Comparison of ENCODE assay signal across 17 cellular contexts in genomic region chr4:6596948-6597347, GRCh38. TPM values are rescaled to one million over a fixed set of nuclear protein-coding genes. Genes with fewer than 3 reads are reported as not detected.
DNase-seq lines count a peak whose midpoint lies in the region; ATAC-seq and TF ChIP-seq lines count a peak whose summit lies in the region.
"Had no signal": no experiment of that assay in that cellular context is flagged by ENCODE, and none has a peak within 500 bp of the region (broad histone marks: within the 10 kb centered on the region; RNA-seq: fewer than 3 reads in every experiment).

No MANE protein-coding gene starts in this region.

- H2AFZ ChIP-seq in neuronal stem cell (ENCODE audit: low read length) = no peak overlapping the region
- H2AFZ ChIP-seq: GM23338 had no signal

- no peak overlapping the region for H3K9ac ChIP-seq in neuronal stem cell (ENCODE audit: low read depth, low read length, poor library complexity)

- H3K4me1 Mint-ChIP-seq in T-helper 17 cell = no peaks in the 10 kb centered on the region
- H3K4me1 Mint-ChIP-seq: B cell; CD4-positive, alpha-beta memory T cell; GM23338 had no signal

- H3K9me3 ChIP-seq in right cardiac atrium (ENCODE audit: control insufficient read depth, low read length) (no peaks in the 10 kb centered on the region), left ventricle myocardium inferior (replicated peaks) (no peaks in the 10 kb centered on the region), T-helper 17 cell (ENCODE audit: control insufficient read depth, low read length, poor library complexity, severe bottlenecking) (no peaks in the 10 kb centered on the region), neuronal stem cell (replicated peaks in 1 of 2; ENCODE audit: control insufficient read depth in 2 of 2, insufficient read depth in 1 of 2, low read depth in 1 of 2, low read length in 2 of 2) (no peaks in the 10 kb centered on the region)

- H2BK12ac ChIP-seq in neuronal stem cell (ENCODE audit: low read length) = peak overlapping the region; percentile 58

- no peak overlapping the region for H4K8ac ChIP-seq in neuronal stem cell (ENCODE audit: low read depth, low read length)

- H3K36me3 ChIP-seq in left ventricle myocardium inferior = peaks cover 43% of the 10 kb centered on the region
- H3K36me3 ChIP-seq in neuronal stem cell (replicated peaks in 1 of 2; ENCODE audit: control insufficient read depth in 2 of 2, insufficient read depth in 2 of 2, low read length in 2 of 2) = peaks cover 0 to 3% of the 10 kb centered on the region in 2 donors

- no peaks in the 10 kb centered on the region for H3K27me3 Mint-ChIP-seq in T-helper 17 cell
- H3K27me3 Mint-ChIP-seq: B cell; CD4-positive, alpha-beta memory T cell had no signal

- H2AK5ac ChIP-seq in neuronal stem cell (ENCODE audit: low read depth, low read length) = no peak overlapping the region

- TF ChIP-seq CTCF in left ventricle myocardium inferior (IDR thresholded peaks at IDR 0.05; ENCODE audit: borderline replicate concordance) = no peak

- H4K91ac ChIP-seq in neuronal stem cell (ENCODE audit: low read depth, low read length, poor library complexity) = peak overlapping the region; percentile 64

- H3K18ac ChIP-seq in neuronal stem cell (ENCODE audit: low read length) = peak overlapping the region; percentile 28

- H2BK5ac ChIP-seq in neuronal stem cell (ENCODE audit: low read length) = no peak overlapping the region

- H2BK15ac ChIP-seq in neuronal stem cell (ENCODE audit: low read length) = no peak overlapping the region

- no peak overlapping the region for H3K4me2 ChIP-seq in neuronal stem cell (ENCODE audit: insufficient read depth, low read length, poor library complexity, severe bottlenecking)
- H3K4me2 ChIP-seq: GM23338 had no signal

- H3K27ac ChIP-seq in right cardiac atrium (ENCODE audit: low read length) = no peak overlapping the region
- no peak overlapping the region for H3K27ac ChIP-seq in left ventricle myocardium inferior (replicated peaks)
- no peak overlapping the region for H3K27ac ChIP-seq in neuronal stem cell (replicated peaks; ENCODE audit: low read length)
- H3K27ac ChIP-seq: 22Rv1 had no signal

- ATAC-seq in right cardiac atrium (no peak), T-helper 17 cell (no peak)

- peak in 2 of 3 donors; percentile 25 to 28 for DNase-seq in right cardiac atrium
- DNase-seq in left ventricle myocardium inferior = no peak
- no peak for DNase-seq in T-helper 17 cell
- no peak for DNase-seq in neuronal stem cell (ENCODE audit: low spot score)
- DNase-seq in NCI-H446 (lab: John Stamatoyannopoulos, UW) = no peak
- DNase-seq in DMS 273 treated with DMSO at 0.1 percent for 48 hours (lab: John Stamatoyannopoulos, UW) = no peak
- DNase-seq in epidermal melanocyte (ENCODE audit: insufficient read length, low spot score) = no peak
- DNase-seq: C1 segment of cervical spinal cord; Calu3; CD4-positive, alpha-beta memory T cell; COR-L47; DMS153; DND-41; H9 had no signal

- no peak overlapping the region for H3K23ac ChIP-seq in neuronal stem cell (ENCODE audit: low read depth, low read length, poor library complexity)

- no peaks in the 10 kb centered on the region for H3K4me1 ChIP-seq in right cardiac atrium (ENCODE audit: control insufficient read depth, insufficient read depth, low read length)
- no peaks in the 10 kb centered on the region for H3K4me1 ChIP-seq in left ventricle myocardium inferior
- H3K4me1 ChIP-seq in neuronal stem cell (ENCODE audit: control insufficient read depth in 2 of 2, insufficient read depth in 1 of 2, low read depth in 1 of 2, low read length in 2 of 2) = no peaks in the 10 kb centered on the region

- H3K4me3 ChIP-seq in right cardiac atrium (ENCODE audit: low read length) (no peak overlapping the region), left ventricle myocardium inferior (no peak overlapping the region), neuronal stem cell (ENCODE audit: low read length in 2 of 2) (no peak overlapping the region)
- H3K4me3 ChIP-seq: GM23338 had no signal

- no peaks in the 10 kb centered on the region for H3K27me3 ChIP-seq in right cardiac atrium (ENCODE audit: control insufficient read depth, insufficient read depth)
- H3K27me3 ChIP-seq in left ventricle myocardium inferior (ENCODE audit: low read depth) = no peaks in the 10 kb centered on the region
- H3K27me3 ChIP-seq in neuronal stem cell (ENCODE audit: control insufficient read depth in 3 of 3, insufficient read depth in 3 of 3, low read depth in 1 of 3, low read length in 3 of 3) = no peaks in the 10 kb centered on the region

- peaks cover 4% of the 10 kb centered on the region for H3K36me3 Mint-ChIP-seq in T-helper 17 cell (ENCODE audit: low read depth)

- 95% methylated on average over 17 of the region's 17 CpGs for WGBS in right cardiac atrium
- WGBS in neuronal stem cell (ENCODE audit: extremely low coverage in 2 of 2, insufficient read length in 2 of 2, insufficient replicate concordance in 1 of 2), 2 donors = no CpG with 5 or more reads among the region's 17 CpGs

- no peaks in the 10 kb centered on the region for H3K79me1 ChIP-seq in neuronal stem cell (ENCODE audit: low read depth, low read length)

- no peak overlapping the region for H2BK120ac ChIP-seq in neuronal stem cell (ENCODE audit: low read depth, low read length)

- intact Hi-C loops in right cardiac atrium (cut with DNase I) (no loop called here), left ventricle myocardium inferior (cut with micrococcal nuclease) (no loop called here)

- peak overlapping the region; percentile 43 for H3K27ac Mint-ChIP-seq in T-helper 17 cell
- H3K27ac Mint-ChIP-seq: B cell; CD4-positive, alpha-beta memory T cell; GM23338; H9 had no signal

- H3K4ac ChIP-seq in neuronal stem cell (ENCODE audit: low read length) = no peak overlapping the region

- H3K4me3 Mint-ChIP-seq in T-helper 17 cell = no peak overlapping the region
- H3K4me3 Mint-ChIP-seq: B cell; CD4-positive, alpha-beta memory T cell; GM23338; H9 had no signal

- H3K14ac ChIP-seq in neuronal stem cell (ENCODE audit: low read length) = no peak overlapping the region

RNA-seq across cellular contexts. Expression of gene MAN2B2, which starts 22.0 kb away (rescaled TPM):
- total RNA-seq in right cardiac atrium = 10 to 100 TPM; 27.0 to 38.4 (median 28.9) TPM
- polyA plus RNA-seq in right cardiac atrium = 11.5 TPM
- 18.5 TPM for total RNA-seq in left ventricle myocardium inferior
- total RNA-seq in T-helper 17 cell = 10 to 100 TPM; 27.0 to 34.9 TPM
- polyA plus RNA-seq in neuronal stem cell (2013, experiment 1 of 2) = 3.9 TPM
- polyA plus RNA-seq in neuronal stem cell (2013, experiment 2 of 2) = 4.0 TPM

RNA-seq across cellular contexts. Expression of gene MRFAP1, which starts 43.5 kb away (rescaled TPM):
- total RNA-seq in right cardiac atrium (100 to 1,000 TPM; 250 to 276 (median 263) TPM), left ventricle myocardium inferior (223 TPM), T-helper 17 cell (100 to 1,000 TPM; 158 to 163 TPM)
- polyA plus RNA-seq in right cardiac atrium = 335 TPM
- 198 TPM for polyA plus RNA-seq in neuronal stem cell (2013, experiment 1 of 2)
- polyA plus RNA-seq in neuronal stem cell (2013, experiment 2 of 2) = 203 TPM

Comparison
In these comparisons a context has a peak if more than half of its experiments do, and no peak if none do; other contexts are left out.
1. DNase-seq: peak in right cardiac atrium (2 of 3); none in left ventricle myocardium inferior (single experiment), T-helper 17 cell (0 of 3), neuronal stem cell (single experiment), NCI-H446 (0 of 2), DMS 273 treated with DMSO at 0.1 percent for 48 hours (single experiment) and epidermal melanocyte (single experiment).